8 cellular contexts compared by ENCODE assay signal in the genomic region with DNA sequence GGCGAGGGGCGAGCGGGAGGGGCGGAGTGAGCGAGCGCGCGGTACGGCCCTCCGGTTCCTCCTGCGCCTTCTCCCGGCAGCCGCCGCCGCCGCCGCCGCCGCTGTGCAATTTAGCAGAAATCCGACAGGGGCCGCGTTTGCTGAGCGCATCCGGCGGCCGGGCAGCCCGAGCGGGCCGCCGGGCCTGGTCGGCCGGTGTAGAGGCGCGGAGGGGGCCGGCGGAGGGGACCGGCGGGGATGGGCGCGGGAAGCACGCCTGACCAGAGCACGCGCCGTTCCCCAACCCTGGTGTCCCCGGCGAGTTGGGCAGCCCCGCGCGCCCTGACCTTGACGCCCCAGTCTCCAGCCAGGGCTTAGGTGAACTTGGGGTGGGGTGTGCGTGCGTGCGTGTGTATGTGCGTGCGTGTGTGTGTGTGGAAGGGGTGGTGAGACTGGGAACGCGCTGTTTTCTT.
DNase-seq lines count a peak whose midpoint lies in the region; ATAC-seq and TF ChIP-seq lines count a peak whose summit lies in the region.

No MANE protein-coding gene starts in this region.

- peak overlapping the region; percentile 89 for H3K27ac ChIP-seq in substantia nigra (ENCODE audit: low read depth, low read length, poor library complexity, severe bottlenecking)

- TF ChIP-seq CTCF in GM20000 (IDR thresholded peaks at IDR 0.05; ENCODE audit: extremely low read depth, missing control alignments) (peak; percentile 91), epithelial cell of proximal tubule (conservative IDR thresholded peaks at IDR 0.05; ENCODE audit: low read depth, low read length) (peak; percentile 35), mucosa of descending colon (IDR thresholded peaks at IDR 0.05) (peak; percentile 26)

- intact Hi-C loops in mucosa of descending colon (cut with DNase I, micrococcal nuclease): no loop called here

- peaks cover 13% of the 10 kb centered on the region for H3K4me1 ChIP-seq in mucosa of descending colon (ENCODE audit: low read depth)

- peak; percentile 48 for DNase-seq in DMS114 treated with DMSO at 0.1 percent for 48 hours (lab: John Stamatoyannopoulos, UW; ENCODE audit: unreplicated experiment)
- peak; percentile 92 for DNase-seq in GM20000 (ENCODE audit: low spot score)
- peak; percentile 21 to 35 for DNase-seq in Kasumi-1 (lab: John Stamatoyannopoulos, UW)
- peak; percentile 78 for DNase-seq in activated CD4-positive, alpha-beta T cell treated with anti-CD3 and anti-CD28 coated beads for 48 hours
- no peak for DNase-seq in epithelial cell of proximal tubule (ENCODE audit: low read depth)
- peak in 2 of 3 donors; percentile 65 to 75 for DNase-seq in mucosa of descending colon
- peak in 44 of 49 donors; percentile 21 to 85 (median 65) for DNase-seq in substantia nigra (lab: John Stamatoyannopoulos, UW)
- DNase-seq in GOT3 (lab: John Stamatoyannopoulos, UW): no peak

- no peaks in the 10 kb centered on the region for H3K36me3 ChIP-seq in mucosa of descending colon (ENCODE audit: low read depth)

- H3K4me3 ChIP-seq in epithelial cell of proximal tubule (ENCODE audit: low read depth, low read length) (peak overlapping the region; percentile 49), mucosa of descending colon (no peak overlapping the region)

- no peaks in the 10 kb centered on the region for H3K9me3 ChIP-seq in mucosa of descending colon

- peak; percentile 79 for ATAC-seq in mucosa of descending colon

Comparison
In these comparisons a context has a peak if more than half of its experiments do, and no peak if none do; other contexts are left out.
1. DNase-seq: peak in DMS114 treated with DMSO at 0.1 percent for 48 hours (single experiment), GM20000 (single experiment), Kasumi-1 (2 of 2), activated CD4-positive, alpha-beta T cell treated with anti-CD3 and anti-CD28 coated beads for 48 hours (single experiment), mucosa of descending colon (2 of 3) and substantia nigra (44 of 49); none in epithelial cell of proximal tubule (single experiment) and GOT3 (single experiment).
2. CTCF ChIP-seq: peak in every context shown above with its lines; median percentile 91 in GM20000; 35 in epithelial cell of proximal tubule; 26 in mucosa of descending colon.